11 cellular contexts compared by ENCODE assay signal in genomic region chr16:85491798-85492616, GRCh38.
DNase-seq lines count a peak whose midpoint lies in the region; ATAC-seq and TF ChIP-seq lines count a peak whose summit lies in the region.
"Had no signal": no experiment of that assay in that cellular context is flagged by ENCODE, and none has a peak within 500 bp of the region (broad histone marks: within the 10 kb centered on the region; RNA-seq: fewer than 3 reads in every experiment).

No MANE protein-coding gene starts in this region.

- no peaks in the 10 kb centered on the region for H3K36me3 ChIP-seq in gastroesophageal sphincter
- H3K36me3 ChIP-seq in ovary = no peaks in the 10 kb centered on the region
- H3K36me3 ChIP-seq: HAP-1 had no signal

- ATAC-seq in gastroesophageal sphincter (peak; percentile 87), HG02763 (IDR thresholded peaks at IDR 0.05; ENCODE audit: unreplicated experiment) (no peak)

- H3K4me1 ChIP-seq in gastroesophageal sphincter = peaks cover 0 to 29% (median 15%) of the 10 kb centered on the region in 3 donors
- H3K4me1 ChIP-seq in ovary (ENCODE audit: insufficient read depth) = peaks cover 13% of the 10 kb centered on the region
- H3K4me1 ChIP-seq: HAP-1 had no signal

- CTCF ChIA-PET in RWPE1 (lab: Yijun Ruan, JAX) = interaction anchor here (0.5 to 1.7 kb wide), 5 partner anchors 12 to 245 kb away, joined by 3 to 6 read pairs (median 3); no protein-coding TSS in a partner anchor

- no peak for TF ChIP-seq CTCF in RWPE1 (conservative IDR thresholded peaks at IDR 0.05; ENCODE audit: low read depth)
- no peak for TF ChIP-seq CTCF in gastroesophageal sphincter (IDR thresholded peaks at IDR 0.05)
- no peak for TF ChIP-seq CTCF in ovary (IDR thresholded peaks at IDR 0.05)

- H3K9me3 ChIP-seq in gastroesophageal sphincter (no peaks in the 10 kb centered on the region), ovary (no peaks in the 10 kb centered on the region)
- H3K9me3 ChIP-seq: HAP-1 had no signal

- peak overlapping the region; percentile 74 for H3K27ac ChIP-seq in RWPE1
- H3K27ac ChIP-seq in gastroesophageal sphincter = peak overlapping the region in 3 of 4 donors; percentile 39 to 59 (median 59)
- H3K27ac ChIP-seq in ovary = no peak overlapping the region

- TF ChIP-seq EP300 in gastroesophageal sphincter (IDR thresholded peaks at IDR 0.05) (no peak), ovary (IDR thresholded peaks at IDR 0.05) (no peak)

- POLR2A ChIA-PET in RWPE1 (lab: Yijun Ruan, JAX; ENCODE audit: low non-redundant PET) = no interaction called here

- TF ChIP-seq POLR2A in gastroesophageal sphincter (IDR thresholded peaks at IDR 0.05) = no peak
- no peak for TF ChIP-seq POLR2A in ovary (IDR thresholded peaks at IDR 0.05)

- 40 to 80% methylated on average over 1 to 2 of the region's 25 CpGs for WGBS in gastroesophageal sphincter (ENCODE audit: low coverage in 1 of 2), 2 donors
- WGBS in ovary, 3 donors = 26 to 33% (median 29%) methylated on average over 25 of the region's 25 CpGs

- peak; percentile 76 for DNase-seq in AG20443 (ENCODE audit: low spot score)
- peak; percentile 55 for DNase-seq in RWPE1 (ENCODE audit: low spot score)
- DNase-seq in ovary = peak; percentile 78 to 89 (median 82)
- no peak for DNase-seq in SKM-1 (lab: John Stamatoyannopoulos, UW; ENCODE audit: unreplicated experiment)
- no peak for DNase-seq in stimulated activated CD4-positive, alpha-beta T cell treated with anti-CD3 and anti-CD28 coated beads, Interleukin-4, amount 100 ng/mL, for 4 hours
- no peak for DNase-seq in NCI-H226
- DNase-seq: NCI-H510A treated with DMSO at 0.1 percent for 48 hours; stimulated activated CD4-positive, alpha-beta T cell treated with anti-CD3 and anti-CD28 coated beads, Interleukin-2, amount 100 ng/mL, for 24 hours had no signal

- H3K4me3 ChIP-seq in gastroesophageal sphincter (no peak overlapping the region), ovary (no peak overlapping the region)
- H3K4me3 ChIP-seq: HAP-1 had no signal

- H3K27me3 ChIP-seq in gastroesophageal sphincter = no peaks in the 10 kb centered on the region
- H3K27me3 ChIP-seq in ovary = no peaks in the 10 kb centered on the region

- intact Hi-C loops in ovary (cut with DNase I) = loop anchor here in 1 of 4 donors (5.0 kb wide), 1 partner anchor 75 kb away; no protein-coding TSS in a partner anchor

Comparison
In these comparisons a context has a peak if more than half of its experiments do, and no peak if none do; other contexts are left out.
1. DNase-seq: peak in AG20443 (single experiment), RWPE1 (single experiment) and ovary (5 of 5); none in SKM-1 (single experiment), stimulated activated CD4-positive, alpha-beta T cell treated with anti-CD3 and anti-CD28 coated beads, Interleukin-4, amount 100 ng/mL, for 4 hours (0 of 2) and NCI-H226 (single experiment).
2. H3K27ac ChIP-seq: peak in RWPE1 (single experiment) and gastroesophageal sphincter (3 of 4); none in ovary (0 of 2).